ENCODE assay signal across 1 cellular context in the genomic region with DNA sequence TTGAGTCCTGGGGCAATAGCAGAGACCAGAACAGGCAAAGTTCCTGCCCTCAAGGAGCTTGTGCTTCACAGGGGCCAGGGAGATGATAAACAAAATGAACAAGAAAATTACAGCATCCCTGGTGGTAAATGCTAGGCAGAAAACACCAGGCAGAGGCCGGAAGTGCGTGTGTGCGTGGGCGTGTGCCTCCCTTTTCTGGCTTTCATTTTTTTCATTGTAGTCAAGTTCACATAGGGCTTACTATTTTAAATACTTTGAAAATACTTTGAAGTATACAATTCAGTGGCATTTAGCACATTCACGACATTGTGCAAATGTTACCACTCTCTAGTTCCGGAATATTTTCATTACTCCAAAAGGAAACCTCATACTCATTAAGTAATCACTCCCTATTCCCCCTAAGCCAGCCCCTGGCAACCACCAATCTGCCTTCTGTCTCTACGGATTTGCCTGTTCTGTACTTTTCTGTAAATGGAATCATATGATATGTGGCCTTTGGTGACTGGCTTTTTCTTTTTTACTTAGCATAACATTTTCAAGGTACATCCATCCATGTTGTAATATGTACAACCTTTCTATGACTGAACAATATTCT.
TF ChIP-seq lines count a peak whose summit lies in the region.

No MANE protein-coding gene starts in this region.

TF ChIP-seq in IMR-90, 13 proteins besides CTCF, POLR2A, EP300 and RAD21:
- TF ChIP-seq, protein P1, sequence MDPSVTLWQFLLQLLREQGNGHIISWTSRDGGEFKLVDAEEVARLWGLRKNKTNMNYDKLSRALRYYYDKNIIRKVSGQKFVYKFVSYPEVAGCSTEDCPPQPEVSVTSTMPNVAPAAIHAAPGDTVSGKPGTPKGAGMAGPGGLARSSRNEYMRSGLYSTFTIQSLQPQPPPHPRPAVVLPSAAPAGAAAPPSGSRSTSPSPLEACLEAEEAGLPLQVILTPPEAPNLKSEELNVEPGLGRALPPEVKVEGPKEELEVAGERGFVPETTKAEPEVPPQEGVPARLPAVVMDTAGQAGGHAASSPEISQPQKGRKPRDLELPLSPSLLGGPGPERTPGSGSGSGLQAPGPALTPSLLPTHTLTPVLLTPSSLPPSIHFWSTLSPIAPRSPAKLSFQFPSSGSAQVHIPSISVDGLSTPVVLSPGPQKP (IDR thresholded peaks at IDR 0.05; ENCODE audit: borderline replicate concordance, low read depth, low read length): no peak
- no peak for TF ChIP-seq NFE2L2 (IDR thresholded peaks at IDR 0.05; ENCODE audit: low read depth, low read length)
- no peak for TF ChIP-seq USF2 (IDR thresholded peaks at IDR 0.05; ENCODE audit: low read depth, low read length)
